In the genomic region with DNA sequence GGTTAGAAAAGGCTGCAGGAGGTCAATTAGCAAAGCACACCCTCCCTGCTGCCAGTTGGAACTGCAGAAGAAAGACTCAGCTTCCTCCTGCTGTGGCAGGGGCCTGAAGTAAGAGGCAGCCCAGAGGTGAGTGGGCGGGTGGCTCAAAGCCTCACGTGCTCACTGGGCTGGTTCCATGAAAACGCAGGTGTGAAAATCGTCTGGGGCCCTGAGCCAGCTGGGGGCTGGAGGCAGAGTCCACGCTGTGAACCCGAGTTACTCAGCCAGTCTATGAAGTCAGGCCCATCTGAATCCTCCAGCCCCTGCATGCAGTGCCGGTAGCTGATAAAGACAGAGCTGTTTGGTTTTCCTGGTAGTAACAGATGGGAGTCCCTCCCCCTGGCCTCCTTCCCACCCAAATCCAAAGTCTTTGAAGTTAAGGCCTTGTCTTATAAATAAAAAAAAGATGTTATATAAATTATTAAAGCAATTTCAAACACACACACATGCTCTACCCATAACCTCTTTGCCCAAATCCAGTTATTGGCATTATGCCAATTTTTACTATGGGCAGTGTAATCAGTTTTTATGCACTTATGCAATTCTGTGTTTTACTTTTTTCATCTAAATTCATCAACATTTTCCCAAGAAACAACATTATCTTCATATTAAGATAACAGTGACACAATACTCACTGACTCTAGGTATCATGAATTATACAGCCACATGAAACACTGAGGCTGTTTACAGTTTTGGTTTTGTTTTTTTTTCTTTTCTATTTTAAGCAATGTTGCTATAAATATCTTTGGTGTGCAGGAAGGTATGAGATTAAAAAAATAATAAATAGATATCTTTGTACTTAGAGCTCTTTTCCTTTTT, we compare ENCODE assay signal across 8 cellular contexts. TPM values are rescaled to one million over a fixed set of nuclear protein-coding genes. Genes with fewer than 3 reads are reported as not detected.
DNase-seq lines count a peak whose midpoint lies in the region; ATAC-seq, FAIRE-seq and TF ChIP-seq lines count a peak whose summit lies in the region.

No MANE protein-coding gene starts in this region.

- intact Hi-C loops in Right ventricle myocardium superior (cut with DNase I) (no loop called here), sigmoid colon (cut with DNase I) (no loop called here)

- H3K36me3 ChIP-seq in OCI-LY3 (replicated peaks; ENCODE audit: low read depth, low read length) (no peaks in the 10 kb centered on the region), sigmoid colon (no peaks in the 10 kb centered on the region)

- H3K79me2 ChIP-seq in OCI-LY3 (ENCODE audit: low read length): peaks cover 80% of the 10 kb centered on the region

- H3K9me3 ChIP-seq in OCI-LY3 (ENCODE audit: insufficient read depth, low read length) (no peaks in the 10 kb centered on the region), sigmoid colon (no peaks in the 10 kb centered on the region)

- H3K4me3 ChIP-seq in OCI-LY3 (ENCODE audit: low read length) (peak overlapping the region; percentile 46), sigmoid colon (no peak overlapping the region)

- H3K27me3 ChIP-seq in OCI-LY3 (ENCODE audit: low read depth, low read length) (no peaks in the 10 kb centered on the region), sigmoid colon (no peaks in the 10 kb centered on the region)

- peak overlapping the region; percentile 60 for H3K9ac ChIP-seq in OCI-LY3 (ENCODE audit: low read length)

- DNase-seq in COLO668 (lab: John Stamatoyannopoulos, UW; ENCODE audit: unreplicated experiment) (peak; percentile 83), GM19239 (ENCODE audit: insufficient read length, low spot score) (no peak), Right ventricle myocardium superior (peak; percentile 44), sigmoid colon (no peak), RKO (ENCODE audit: low spot score) (no peak)
- DNase-seq in activated effector memory CD4-positive, alpha-beta T cell treated with anti-CD3 and anti-CD28 coated beads, Interleukin-2, amount 50 U/mL, for 16 hours: peak; percentile 88

- TF ChIP-seq CTCF in OCI-LY3 (IDR thresholded peaks at IDR 0.05; ENCODE audit: low read depth, low read length): no peak
- no peak for TF ChIP-seq CTCF in sigmoid colon (IDR thresholded peaks at IDR 0.05)

- peak; percentile 95 for FAIRE-seq in GM19239 (lab: Jason Lieb, UNC)

- WGBS in sigmoid colon, 2 donors: 2 to 7% methylated on average over 7 of the region's 7 CpGs

- no peak for TF ChIP-seq POLR2A in sigmoid colon (IDR thresholded peaks at IDR 0.05)

- H3K27ac ChIP-seq in OCI-LY3 (ENCODE audit: low read length) (peak overlapping the region; percentile 87), sigmoid colon (peak overlapping the region; percentile 63 to 78 (median 70))

- H2AFZ ChIP-seq in OCI-LY3 (ENCODE audit: low read depth, low read length): no peak overlapping the region

- no peak for TF ChIP-seq EP300 in sigmoid colon (IDR thresholded peaks at IDR 0.05)

- H3K4me2 ChIP-seq in OCI-LY3 (ENCODE audit: low read length): peak overlapping the region; percentile 66

- ATAC-seq in HG03378 (IDR thresholded peaks at IDR 0.05; ENCODE audit: unreplicated experiment) (peak; percentile 41), Right ventricle myocardium superior (ENCODE audit: poor library complexity) (peak; percentile 51)

- H3K4me1 ChIP-seq in OCI-LY3 (ENCODE audit: low read length) (peaks cover 40% of the 10 kb centered on the region), sigmoid colon (peaks cover 0 to 96% (median 88%) of the 10 kb centered on the region in 4 donors)

- peaks cover 22% of the 10 kb centered on the region for H4K20me1 ChIP-seq in OCI-LY3 (ENCODE audit: insufficient read depth, low read length)

RNA-seq across cellular contexts. Expression of gene PNMA1, which starts 57.9 kb away (rescaled TPM):
- total RNA-seq in Right ventricle myocardium superior (12.9 TPM), sigmoid colon (10 to 100 TPM; 33.5 to 63.1 (median 37.3) TPM)
- 10 to 100 TPM; 11.4 to 20.4 (median 16.9) TPM for polyA plus RNA-seq in sigmoid colon

Comparison
In these comparisons a context has a peak if more than half of its experiments do, and no peak if none do; other contexts are left out.
1. DNase-seq: peak in COLO668 (single experiment), activated effector memory CD4-positive, alpha-beta T cell treated with anti-CD3 and anti-CD28 coated beads, Interleukin-2, amount 50 U/mL, for 16 hours (single experiment) and Right ventricle myocardium superior (single experiment); none in GM19239 (single experiment), sigmoid colon (single experiment) and RKO (single experiment).